In genomic region chr6:56693246-56693607, GRCh38 we compare ENCODE assay signal across 9 cellular contexts. TPM values are rescaled to one million over a fixed set of nuclear protein-coding genes. Genes with fewer than 3 reads are reported as not detected.
A peak's percentile ranks its signal among the peaks of the same experiment; 100 is the strongest.
DNase-seq lines count a peak whose midpoint lies in the region; ATAC-seq and TF ChIP-seq lines count a peak whose summit lies in the region.
"Had no signal": no experiment of that assay in that cellular context is flagged by ENCODE, and none has a peak within 500 bp of the region (broad histone marks: within the 10 kb centered on the region; RNA-seq: fewer than 3 reads in every experiment).

No MANE protein-coding gene starts in this region.

- no peaks in the 10 kb centered on the region for H3K9me3 Mint-ChIP-seq in activated T-helper 17 cell treated with anti-CD3 and anti-CD28 coated beads, Interleukin-2, amount 50 U/mL, for 72 hours

- H3K4me3 Mint-ChIP-seq in activated T-helper 17 cell treated with anti-CD3 and anti-CD28 coated beads, Interleukin-2, amount 50 U/mL, for 72 hours: no peak overlapping the region

- no peak overlapping the region for H3K4me3 ChIP-seq in parathyroid adenoma (ENCODE audit: low read depth, low read length)
- H3K4me3 ChIP-seq: GM12878 had no signal

- TF ChIP-seq CTCF in parathyroid adenoma (IDR thresholded peaks at IDR 0.05): no peak
- TF ChIP-seq CTCF in GM13977 (IDR thresholded peaks at IDR 0.05; ENCODE audit: extremely low read depth, insufficient read depth, missing control alignments): no peak

- no peaks in the 10 kb centered on the region for H3K9me3 ChIP-seq in parathyroid adenoma (ENCODE audit: control insufficient read depth, low read length)

- ATAC-seq in activated T-helper 17 cell treated with anti-CD3 and anti-CD28 coated beads, Interleukin-2, amount 50 U/mL, for 72 hours (replicated peaks): no peak
- no peak for ATAC-seq in HG03460 (IDR thresholded peaks at IDR 0.05; ENCODE audit: unreplicated experiment)
- ATAC-seq: GM12878 had no signal

- H3K27ac Mint-ChIP-seq in activated T-helper 17 cell treated with anti-CD3 and anti-CD28 coated beads, Interleukin-2, amount 50 U/mL, for 72 hours: no peak overlapping the region

- in situ Hi-C loops in Caki2 (cut with HindIII; ENCODE audit: low pct_unique_long_range_greater_than_20kb, low sequenced_read_pairs) (no loop called here), GM13977 (cut with MboI; ENCODE audit: low pct_unique_long_range_greater_than_20kb, low sequenced_read_pairs, unreplicated experiment) (loop anchor here (10.0 kb wide), 1 partner anchor 48 kb away; the partner anchor contains the start of gene DST)

- peaks cover 3% of the 10 kb centered on the region for H3K27me3 Mint-ChIP-seq in activated T-helper 17 cell treated with anti-CD3 and anti-CD28 coated beads, Interleukin-2, amount 50 U/mL, for 72 hours

- no peak overlapping the region for H3K4me2 ChIP-seq in parathyroid adenoma (ENCODE audit: low read length)

- no peaks in the 10 kb centered on the region for H3K36me3 ChIP-seq in parathyroid adenoma (ENCODE audit: control insufficient read depth, insufficient read depth, low read length)

- no peaks in the 10 kb centered on the region for H3K4me1 Mint-ChIP-seq in activated T-helper 17 cell treated with anti-CD3 and anti-CD28 coated beads, Interleukin-2, amount 50 U/mL, for 72 hours

- no peaks in the 10 kb centered on the region for H3K27me3 ChIP-seq in parathyroid adenoma (ENCODE audit: control insufficient read depth, insufficient read depth, low read length)

- H3K27ac ChIP-seq in parathyroid adenoma: peak overlapping the region; percentile 50

- no peak overlapping the region for H2AFZ ChIP-seq in parathyroid adenoma

- H3K79me2 ChIP-seq in parathyroid adenoma: no peaks in the 10 kb centered on the region

- H3K4me1 ChIP-seq in parathyroid adenoma: no peaks in the 10 kb centered on the region

- DNase-seq in Caki2 (ENCODE audit: low read depth) (peak; percentile 90), NCI-H82 treated with DMSO at 0.1 percent for 48 hours (lab: John Stamatoyannopoulos, UW; ENCODE audit: unreplicated experiment) (peak; percentile 94), fibroblast of gingiva (ENCODE audit: low read depth) (peak; percentile 96), GM13977 (ENCODE audit: low spot score) (no peak)
- no peak for DNase-seq in activated CD4-positive, CD25-positive, alpha-beta regulatory T cell (lab: John Stamatoyannopoulos, UW)

- no peaks in the 10 kb centered on the region for H3K36me3 Mint-ChIP-seq in activated T-helper 17 cell treated with anti-CD3 and anti-CD28 coated beads, Interleukin-2, amount 50 U/mL, for 72 hours (ENCODE audit: low read depth)

- H3K9ac ChIP-seq in parathyroid adenoma: no peak overlapping the region

RNA-seq across cellular contexts. Expression of gene DST, which starts 50.5 kb away (rescaled TPM):
- total RNA-seq in Caki2 (2014; rRNA removed; shearing (Covaris generic); ENCODE audit: low replicate concordance): 62.2 and 71.2 TPM in 2 replicates
- total RNA-seq in activated T-helper 17 cell treated with anti-CD3 and anti-CD28 coated beads, Interleukin-2, amount 50 U/mL, for 72 hours: 10 to 100 TPM; 15.4 to 36.6 TPM

Comparison
In these comparisons a context has a peak if more than half of its experiments do, and no peak if none do; other contexts are left out.
1. DNase-seq: peak in Caki2 (single experiment), NCI-H82 treated with DMSO at 0.1 percent for 48 hours (single experiment) and fibroblast of gingiva (single experiment); none in activated CD4-positive, CD25-positive, alpha-beta regulatory T cell (0 of 4) and GM13977 (single experiment).